In the genomic region with DNA sequence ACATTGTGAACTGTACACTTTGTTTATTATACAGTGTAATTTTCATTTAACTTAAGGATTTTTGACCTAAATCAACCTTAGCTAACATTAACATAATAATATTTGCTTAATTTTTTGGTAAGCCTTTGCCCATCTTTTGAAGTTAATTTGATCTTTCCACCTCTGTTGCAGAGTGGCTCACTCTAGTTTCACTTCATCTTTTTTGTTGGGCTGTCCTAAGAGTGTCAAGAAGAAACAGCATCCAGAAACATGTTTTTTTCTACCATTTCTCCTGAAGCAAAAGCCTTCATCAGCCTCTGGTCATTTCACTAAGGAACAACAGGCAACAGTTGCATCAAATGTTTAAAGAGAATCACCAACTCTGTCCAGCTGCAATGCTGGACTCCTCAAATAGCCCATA, we compare ENCODE assay signal across 27 cellular contexts.
"Had no signal": no experiment of that assay in that cellular context is flagged by ENCODE, and none has a peak within 500 bp of the region (broad histone marks: within the 10 kb centered on the region; RNA-seq: fewer than 3 reads in every experiment).

No MANE protein-coding gene starts in this region.

- H3K9me3 Mint-ChIP-seq: brain; dendritic cell treated with granulocyte-macrophage colony-stimulating factor and Interleukin-4, amounts not matched to agents 40 ng/mL and 50 ng/mL, for 4 days; stimulated activated naive CD8-positive, alpha-beta T cell treated with anti-CD3 and anti-CD28 coated beads, Interleukin-15, Interleukin-2, amounts not matched to agents 100 ng/mL and 50 ng/mL, for 24 hours had no signal

- H3K27ac Mint-ChIP-seq: activated naive CD4-positive, alpha-beta T cell treated with anti-CD3 and anti-CD28 coated beads, Interleukin-2, amount 50 U/mL, for 72 hours; activated T-helper 17 cell treated with anti-CD3 and anti-CD28 coated beads, Interleukin-2, amount 50 U/mL, for 72 hours; brain; dendritic cell treated with granulocyte-macrophage colony-stimulating factor and Interleukin-4, amounts not matched to agents 40 ng/mL and 50 ng/mL, for 4 days; immature natural killer cell; naive thymus-derived CD8-positive, alpha-beta T cell; stimulated activated naive CD8-positive, alpha-beta T cell treated with anti-CD3 and anti-CD28 coated beads, Interleukin-15, Interleukin-2, amounts not matched to agents 100 ng/mL and 50 ng/mL, for 24 hours had no signal

- H3K4me1 Mint-ChIP-seq: activated T-helper 17 cell treated with anti-CD3 and anti-CD28 coated beads, Interleukin-2, amount 50 U/mL, for 72 hours; immature natural killer cell; naive thymus-derived CD8-positive, alpha-beta T cell had no signal

- FAIRE-seq: TTC549 had no signal

- H2AFZ ChIP-seq: hepatocyte had no signal

- H3K4me3 ChIP-seq: hepatocyte, left lung, lung, pancreas, right lobe of liver, skin epidermis, suprapubic skin, tibial nerve, uterus had no signal

- H3K36me3 ChIP-seq: left lung, neutrophil, pancreas, right lobe of liver, suprapubic skin, tibial nerve, uterus, WERI-Rb-1 had no signal

- H3K4me1 ChIP-seq: left lung, pancreas, right lobe of liver, suprapubic skin, tibial nerve, uterus had no signal

- H3K4me3 Mint-ChIP-seq: activated T-helper 17 cell treated with anti-CD3 and anti-CD28 coated beads, Interleukin-2, amount 50 U/mL, for 72 hours; brain; dendritic cell treated with granulocyte-macrophage colony-stimulating factor and Interleukin-4, amounts not matched to agents 40 ng/mL and 50 ng/mL, for 4 days; immature natural killer cell; naive thymus-derived CD8-positive, alpha-beta T cell; stimulated activated naive CD8-positive, alpha-beta T cell treated with anti-CD3 and anti-CD28 coated beads, Interleukin-15, Interleukin-2, amounts not matched to agents 100 ng/mL and 50 ng/mL, for 24 hours had no signal

- DNase-seq: activated CD4-positive, alpha-beta T cell treated with anti-CD3 and anti-CD28 coated beads, Interleukin-2, amount 50 U/mL, for 1 hour; activated CD4-positive, CD25-positive, alpha-beta regulatory T cell treated with anti-CD3 and anti-CD28 coated beads, Interleukin-2, amount 50 U/mL, for 72 hours; activated T-cell treated with anti-CD3 and anti-CD28 coated beads, Interleukin-2, amount 50 U/mL, for 1 hour; aorta; effector CD8-positive, alpha-beta T cell; foreskin melanocyte; glutamatergic neuron; immature natural killer cell; naive thymus-derived CD8-positive, alpha-beta T cell; pancreas; right lobe of liver; stimulated activated CD4-positive, alpha-beta T cell treated with anti-CD3 and anti-CD28 coated beads, Interleukin-1b, Interleukin-23, amount 100 ng/mL, for 48 hours; uterus; WERI-Rb-1 had no signal

- H3K27me3 Mint-ChIP-seq: activated T-helper 17 cell treated with anti-CD3 and anti-CD28 coated beads, Interleukin-2, amount 50 U/mL, for 72 hours; brain; dendritic cell treated with granulocyte-macrophage colony-stimulating factor and Interleukin-4, amounts not matched to agents 40 ng/mL and 50 ng/mL, for 4 days; naive thymus-derived CD8-positive, alpha-beta T cell; stimulated activated naive CD8-positive, alpha-beta T cell treated with anti-CD3 and anti-CD28 coated beads, Interleukin-15, Interleukin-2, amounts not matched to agents 100 ng/mL and 50 ng/mL, for 24 hours had no signal

- H3K27ac ChIP-seq: hepatocyte, left lung, neutrophil, pancreas, right lobe of liver, skin epidermis, suprapubic skin, tibial nerve, uterus, WERI-Rb-1 had no signal

- H3K27me3 ChIP-seq: hepatocyte, left lung, neutrophil, pancreas, right lobe of liver, suprapubic skin, tibial nerve, uterus had no signal

- H3K79me2 ChIP-seq: hepatocyte had no signal

- H3K4me2 ChIP-seq: hepatocyte had no signal

- H3K36me3 Mint-ChIP-seq: activated naive CD4-positive, alpha-beta T cell treated with anti-CD3 and anti-CD28 coated beads, Interleukin-2, amount 50 U/mL, for 72 hours; brain had no signal

- ATAC-seq: activated naive CD4-positive, alpha-beta T cell treated with anti-CD3 and anti-CD28 coated beads, Interleukin-2, amount 50 U/mL, for 72 hours; activated T-helper 17 cell treated with anti-CD3 and anti-CD28 coated beads, Interleukin-2, amount 50 U/mL, for 72 hours; left lung; naive thymus-derived CD8-positive, alpha-beta T cell; pancreas; right lobe of liver had no signal

- H3K9me3 ChIP-seq: left lung, neutrophil, pancreas, right lobe of liver, suprapubic skin, tibial nerve, uterus had no signal
